31 cellular contexts compared by ENCODE assay signal in genomic region chr11:91382946-91383345, GRCh38.
"Had no signal": no experiment of that assay in that cellular context is flagged by ENCODE, and none has a peak within 500 bp of the region (broad histone marks: within the 10 kb centered on the region; RNA-seq: fewer than 3 reads in every experiment).

No MANE protein-coding gene starts in this region.

- H3K36me3 ChIP-seq: cardiac muscle cell had no signal

- FAIRE-seq: astrocyte, bronchial epithelial cell, TTC549 had no signal

- H3K4me3 ChIP-seq: cardiac muscle cell had no signal

- ATAC-seq: activated CD8-positive, alpha-beta T cell treated with anti-CD3 and anti-CD28 coated beads for 36 hours; activated naive CD8-positive, alpha-beta T cell treated with anti-CD3 and anti-CD28 coated beads, Interleukin-2, amount 50 U/mL, for 24 hours; activated T-cell treated with anti-CD3 and anti-CD28 coated beads, Interleukin-2, amount 50 U/mL, for 72 hours; activated T-helper 17 cell treated with anti-CD3 and anti-CD28 coated beads, Interleukin-2, amount 50 U/mL, for 72 hours had no signal

- H3K27me3 ChIP-seq: cardiac muscle cell had no signal

- H3K27ac ChIP-seq: cardiac muscle cell, VCaP had no signal

- DNase-seq: activated B cell treated with CpG ODN at 0.5 μM for 24 hours; activated CD4-positive, alpha-beta memory T cell treated with anti-CD3 and anti-CD28 coated beads for 36 hours; activated CD4-positive, alpha-beta T cell treated with anti-CD3 and anti-CD28 coated beads for 4 hours; activated CD4-positive, alpha-beta T cell treated with anti-CD3 and anti-CD28 coated beads, Interleukin-2, amount 10 ng/mL, durations not matched to agents 24 days and 14 days; activated CD4-positive, alpha-beta T cell treated with anti-CD3 and anti-CD28 coated beads, Interleukin-2, amount 50 U/mL, for 1 hour; activated CD4-positive, alpha-beta T cell treated with anti-CD3 and anti-CD28 coated beads, Interleukin-2, amount 50 U/mL, for 4 hours; activated CD4-positive, CD25-positive, alpha-beta regulatory T cell treated with anti-CD3 and anti-CD28 coated beads, Interleukin-2, amount 50 U/mL, for 72 hours; activated CD8-positive, alpha-beta memory T cell treated with anti-CD3 and anti-CD28 coated beads, Interleukin-2, amount 50 U/mL, for 4 hours; activated CD8-positive, alpha-beta T cell treated with anti-CD3 and anti-CD28 coated beads for 36 hours; activated effector memory CD4-positive, alpha-beta T cell treated with anti-CD3 and anti-CD28 coated beads, Interleukin-2, amount 50 U/mL, for 16 hours; activated naive CD4-positive, alpha-beta T cell treated with anti-CD3 and anti-CD28 coated beads, Interleukin-2, amount 10 ng/mL, durations not matched to agents 7 days and 5 days; activated naive CD4-positive, alpha-beta T cell treated with Interleukin-2 at 50 U/mL for 16 hours; activated naive CD8-positive, alpha-beta T cell treated with anti-CD3 and anti-CD28 coated beads, Interleukin-2, amount 10 ng/mL, durations not matched to agents 7 days and 5 days; activated naive CD8-positive, alpha-beta T cell treated with anti-CD3 and anti-CD28 coated beads, Interleukin-2, amount 50 U/mL, for 24 hours; activated T-cell treated with anti-CD3 and anti-CD28 coated beads for 4 hours; activated T-cell treated with anti-CD3 and anti-CD28 coated beads, Interleukin-2, amount 50 U/mL, for 1 hour; activated T-cell treated with anti-CD3 and anti-CD28 coated beads, Interleukin-2, amount 50 U/mL, for 72 hours; amygdala; anterior cingulate cortex; caudate nucleus; cerebellar nuclear complex; SW 1271; T-helper 1 cell; T-helper 2 cell; T-helper 9 cell had no signal
